8 cellular contexts compared by ENCODE assay signal in genomic region chr1:13749543-13750307, GRCh38. TPM values are rescaled to one million over a fixed set of nuclear protein-coding genes. Genes with fewer than 3 reads are reported as not detected.
A peak's percentile ranks its signal among the peaks of the same experiment; 100 is the strongest.
DNase-seq lines count a peak whose midpoint lies in the region; ATAC-seq, FAIRE-seq and TF ChIP-seq lines count a peak whose summit lies in the region.

No MANE protein-coding gene starts in this region.

- H3K9me3 ChIP-seq in H1 (ENCODE audit: insufficient read depth in 2 of 2, low read depth in 1 of 2, low read length in 1 of 2) (no peaks in the 10 kb centered on the region), stomach smooth muscle (ENCODE audit: control insufficient read depth in 2 of 2, low read length in 2 of 2) (no peaks in the 10 kb centered on the region)

- POLR2A ChIA-PET in H1 (lab: Charles Lee; ENCODE audit: partially characterized antibody): interaction anchor here (1.0 to 1.6 kb wide), 5 partner anchors 9 to 152 kb away, joined by 3 to 7 read pairs (median 4); no protein-coding TSS in a partner anchor

- H3K27ac ChIP-seq in H1 (ENCODE audit: low read depth, low read length) (no peak overlapping the region; the same call in 1 of the 2 replicates), stomach smooth muscle (ENCODE audit: low read length) (peak overlapping the region; percentile 67)

- H3K4me1 Mint-ChIP-seq in Calu3 (ENCODE audit: low read depth, unreplicated experiment): peaks cover 24% of the 10 kb centered on the region

- TF ChIP-seq RAD21 in Ishikawa (IDR thresholded peaks at IDR 0.05; ENCODE audit: low read depth) (no peak), H1 (IDR thresholded peaks at IDR 0.05 in 1 of 2, conservative IDR thresholded peaks at IDR 0.05 in 1 of 2; ENCODE audit: low read depth in 2 of 2, low read length in 2 of 2) (no peak)

- FAIRE-seq in H1 (lab: Jason Lieb, UNC): no peak

- 0 out of 2 replicates have a peak, but pooled peaks cover 6% of the 10 kb centered on the region for H3K23me2 ChIP-seq in H1 (ENCODE audit: low read depth, low read length)

- no peak overlapping the region for H2BK20ac ChIP-seq in H1 (ENCODE audit: low read length)

- peak overlapping the region; percentile 90 for H3K27ac Mint-ChIP-seq in Calu3 (ENCODE audit: unreplicated experiment)

- peak overlapping the region; percentile 79 for H3K4me3 Mint-ChIP-seq in Calu3 (ENCODE audit: low read depth, unreplicated experiment)

- no peak for TF ChIP-seq CTCF in Calu3 (IDR thresholded peaks at IDR 0.05; ENCODE audit: unreplicated experiment)
- no peak for TF ChIP-seq CTCF in H1 (IDR thresholded peaks at IDR 0.05; ENCODE audit: control extremely low read depth in 1 of 3, insufficient read depth in 1 of 3, low read depth in 1 of 3, low read length in 3 of 3)

- H3K36me3 ChIP-seq in H1 (ENCODE audit: control insufficient read depth in 2 of 4, insufficient read depth in 4 of 4, low read length in 3 of 4): no peaks in the 10 kb centered on the region
- H3K36me3 ChIP-seq in stomach smooth muscle (ENCODE audit: control insufficient read depth in 2 of 2, insufficient read depth in 2 of 2, low read length in 2 of 2): peaks cover 0 to 4% of the 10 kb centered on the region in 2 donors

- no peak overlapping the region for H4K5ac ChIP-seq in H1 (ENCODE audit: insufficient read length, low read depth, low read length)

- H4K91ac ChIP-seq in H1 (replicated peaks; ENCODE audit: insufficient read length, low read length): no peak overlapping the region

- H2BK120ac ChIP-seq in H1 (replicated peaks; ENCODE audit: low read depth, low read length): no peak overlapping the region

- no peak overlapping the region for H3K14ac ChIP-seq in H1 (ENCODE audit: insufficient read length)

- no peaks in the 10 kb centered on the region for H3K79me1 ChIP-seq in H1 (ENCODE audit: low read depth, low read length)

- H2BK15ac ChIP-seq in H1 (ENCODE audit: low read length): no peak overlapping the region

- H3K27me3 ChIP-seq in H1 (replicated peaks in 1 of 4; ENCODE audit: control insufficient read depth in 3 of 4, extremely low read depth in 1 of 4, insufficient read depth in 3 of 4, low read length in 3 of 4) (peaks cover 0 to 15% (median 5%) of the 10 kb centered on the region in 4 experiments; a peak in 4 of 7 replicates), stomach smooth muscle (ENCODE audit: control insufficient read depth in 1 of 2, insufficient read depth in 2 of 2, low read length in 2 of 2) (no peaks in the 10 kb centered on the region)

- peak overlapping the region in 3 of 4 experiments; percentile 47 to 91 (median 68); a peak in 5 of 7 replicates for H3K9ac ChIP-seq in H1 (replicated peaks in 1 of 4; ENCODE audit: extremely low read depth in 1 of 4, low read depth in 3 of 4, low read length in 3 of 4)
- H3K9ac ChIP-seq in stomach smooth muscle (ENCODE audit: low read length in 2 of 2): peak overlapping the region; percentile 79 to 91

- H4K20me1 ChIP-seq in H1 (replicated peaks in 1 of 2; ENCODE audit: control insufficient read depth in 1 of 2, insufficient read depth in 2 of 2, low read length in 2 of 2): peaks cover 13 to 14% of the 10 kb centered on the region in 2 experiments

- DNase-seq in Calu3 (peak; percentile 46), H1 (ENCODE audit: low read depth in 1 of 2, low spot score in 2 of 2) (peak in 1 of 2 experiments; percentile 71), mucosa of gallbladder (ENCODE audit: low spot score) (peak; percentile 47), NCI-H128 (lab: John Stamatoyannopoulos, UW; ENCODE audit: unreplicated experiment) (no peak)
- peak; percentile 26 for DNase-seq in activated CD4-positive, alpha-beta T cell treated with anti-CD3 and anti-CD28 coated beads for 1 hour

- TF ChIP-seq EP300 in Ishikawa (IDR thresholded peaks at IDR 0.05; ENCODE audit: borderline replicate concordance) (no peak), H1 (IDR thresholded peaks at IDR 0.05; ENCODE audit: borderline replicate concordance in 1 of 2, low read depth in 2 of 2, low read length in 2 of 2) (no peak)

- no peak overlapping the region for H2BK5ac ChIP-seq in H1 (ENCODE audit: low read depth, low read length)

- no peak overlapping the region for H3K18ac ChIP-seq in H1 (ENCODE audit: extremely low read depth, low read length)

- 0% methylated on average over 37 of the region's 81 CpGs; no CpG with 5 or more reads in 1 of the 2 experiments for WGBS in H1 (ENCODE audit: extremely low coverage in 1 of 2, insufficient coverage in 1 of 2, insufficient read length in 1 of 2, insufficient replicate concordance in 2 of 2, low coverage in 1 of 2, low lambda C conversion rate in 2 of 2, missing lambda C conversion rate in 1 of 2), 2 experiments

- no peak overlapping the region for H2AK5ac ChIP-seq in H1 (ENCODE audit: low read depth, low read length)

- H2AFZ ChIP-seq in H1 (ENCODE audit: low read length): no peak overlapping the region

- peaks cover 30% of the 10 kb centered on the region for H3K36me3 Mint-ChIP-seq in Calu3 (ENCODE audit: insufficient read depth, unreplicated experiment)

- no peaks in the 10 kb centered on the region for H3K9me3 Mint-ChIP-seq in Calu3 (ENCODE audit: low read depth, unreplicated experiment)

- peaks cover 3 to 24% of the 10 kb centered on the region in 2 experiments; a peak in 2 of 4 replicates for H3K79me2 ChIP-seq in H1 (ENCODE audit: control insufficient read depth in 1 of 2, insufficient read depth in 2 of 2, low read length in 2 of 2)

- CTCF ChIA-PET in Calu3 (lab: Charles Lee): interaction anchor here (1.6 kb wide), 1 partner anchor 8 kb away, joined by 4 read pairs; no protein-coding TSS in a partner anchor
- CTCF ChIA-PET in H1 (lab: Charles Lee; ENCODE audit: partially characterized antibody): interaction anchor here (0.9 to 1.7 kb wide), 4 partner anchors 11 to 86 kb away, joined by 3 to 6 read pairs (median 3); no protein-coding TSS in a partner anchor

- no peak overlapping the region for H3K4ac ChIP-seq in H1 (replicated peaks; ENCODE audit: insufficient read length, low read depth, low read length)

- H2BK12ac ChIP-seq in H1 (ENCODE audit: low read depth, low read length): no peak overlapping the region

- H3K4me1 ChIP-seq in H1 (replicated peaks in 1 of 4; ENCODE audit: control insufficient read depth in 3 of 4, insufficient read depth in 4 of 4, low read length in 3 of 4): peaks cover 0 to 6% (median 2%) of the 10 kb centered on the region in 4 experiments; a peak in 3 of 7 replicates
- peaks cover 20% of the 10 kb centered on the region for H3K4me1 ChIP-seq in stomach smooth muscle (ENCODE audit: control insufficient read depth, insufficient read depth, low read length)

- H3K56ac ChIP-seq in H1 (replicated peaks; ENCODE audit: insufficient read length, low read depth, low read length): no peak overlapping the region

- TF ChIP-seq POLR2A in H1 (IDR thresholded peaks at IDR 0.05; ENCODE audit: control extremely low read depth in 1 of 2, low read depth in 2 of 2, low read length in 2 of 2): no peak

- H3K23ac ChIP-seq in H1 (ENCODE audit: insufficient read length): no peak overlapping the region

- no TSS peak for BruUV-seq in Calu3 (replicated peaks; lab: Mats Ljungman, UMichigan)

- H3K27me3 Mint-ChIP-seq in Calu3 (ENCODE audit: unreplicated experiment): no peaks in the 10 kb centered on the region

- H4K8ac ChIP-seq in H1 (ENCODE audit: extremely low read depth, insufficient read depth, low read length): peak overlapping the region; percentile 4; the same call in 1 of the 2 replicates

- intact Hi-C loops in Calu3 (cut with micrococcal nuclease; ENCODE audit: unreplicated experiment): loop anchor here (5.0 kb wide), 1 partner anchor 47 kb away; the partner anchor contains the start of gene PRDM2

- H3K4me2 ChIP-seq in H1 (ENCODE audit: insufficient read depth in 1 of 2, low read depth in 2 of 2, low read length in 2 of 2): peak overlapping the region; percentile 41 to 81

- ATAC-seq in GM21528 (IDR thresholded peaks at IDR 0.05; ENCODE audit: low FRiP score, unreplicated experiment): peak; percentile 29

- H3K4me3 ChIP-seq in H1 (ENCODE audit: extremely low read depth in 1 of 4, insufficient read depth in 2 of 4, low read depth in 3 of 4, low read length in 4 of 4) (peak overlapping the region; percentile 66 to 87 (median 68)), stomach smooth muscle (ENCODE audit: low read length in 2 of 2) (peak overlapping the region; percentile 70 to 82)

TF ChIP-seq in Ishikawa, 13 proteins besides CTCF, POLR2A, EP300 and RAD21:
- TF ChIP-seq NFIC (IDR thresholded peaks at IDR 0.05) (no peak), TAF1 (IDR thresholded peaks at IDR 0.05; ENCODE audit: low read depth) (peak; percentile 9; the same call in 1 of the 2 replicates), EGR1 (IDR thresholded peaks at IDR 0.05) (no peak), ZBTB7A (IDR thresholded peaks at IDR 0.05; ENCODE audit: low read depth) (no peak), TCF12 (IDR thresholded peaks at IDR 0.05; ENCODE audit: low read depth) (no peak), YY1 (IDR thresholded peaks at IDR 0.05; ENCODE audit: low read depth) (no peak)

TF ChIP-seq in H1, 55 proteins besides CTCF, POLR2A, EP300 and RAD21 (continues in another document):
- TF ChIP-seq BACH1 (IDR thresholded peaks at IDR 0.05; ENCODE audit: low read length) (peak; percentile 17; the same call in 1 of the 2 replicates), SP4 (IDR thresholded peaks at IDR 0.05; ENCODE audit: low read length) (no peak), TAF1 (IDR thresholded peaks at IDR 0.05; ENCODE audit: low read depth, low read length) (0 out of 2 replicates have a peak, but pooled peaks have one; percentile 9), JUN (IDR thresholded peaks at IDR 0.05; ENCODE audit: low read depth, low read length) (no peak), KDM5A (IDR thresholded peaks at IDR 0.05; ENCODE audit: low read length) (no peak), ASH2L (IDR thresholded peaks at IDR 0.05; ENCODE audit: low read length) (peak; percentile 28), EGR1 (IDR thresholded peaks at IDR 0.05; ENCODE audit: borderline replicate concordance, low read depth, low read length) (no peak), ZNF274 (IDR thresholded peaks at IDR 0.05; ENCODE audit: borderline replicate concordance, extremely low read depth, low read length) (no peak), KDM4A (IDR thresholded peaks at IDR 0.05; ENCODE audit: low read depth, low read length, severe bottlenecking) (peak; percentile 58), HDAC2 (IDR thresholded peaks at IDR 0.05; ENCODE audit: borderline replicate concordance in 1 of 2, low read depth in 2 of 2, low read length in 2 of 2) (no peak)

RNA-seq across cellular contexts. Expression of gene PRDM2, which starts 49.7 kb away (rescaled TPM):
- 26.9 and 29.9 TPM in 2 replicates for total RNA-seq in Calu3 (2022)
- 20.2 and 21.2 TPM in 2 replicates for total RNA-seq in H1 (2021; fragmentation: NEBNext Ultra II Directional; extraction: Animal tissue kit (Norgen Biotek cat#: 25700))
- polyA plus RNA-seq in H1 (2011; rRNA removed): 5.1 and 5.8 TPM in 2 replicates
- 6.6 TPM for polyA plus RNA-seq in H1 (2011; cell fraction: cytosol; rRNA removed)
- 7.7 TPM for polyA plus RNA-seq in H1 (2011; cell fraction: nucleus; rRNA removed)
- polyA plus RNA-seq in H1 (2012, experiment 1 of 2): 8.2 to 11.1 TPM (median 10.0 TPM) in 4 replicates
- polyA plus RNA-seq in H1 (2012, experiment 2 of 2): 1.4 TPM
- 14.0 TPM for polyA plus RNA-seq in H1 (2013, experiment 1 of 2)
- 12.8 TPM for polyA plus RNA-seq in H1 (2013, experiment 2 of 2)
- 10.3 and 10.8 TPM in 2 replicates for polyA minus RNA-seq in H1 (2011; rRNA and poly(A)+ RNA removed)
- polyA minus RNA-seq in H1 (2011; cell fraction: cytosol; rRNA and poly(A)+ RNA removed): 7.1 TPM
- polyA minus RNA-seq in H1 (2011; cell fraction: nucleus; rRNA and poly(A)+ RNA removed): 27.3 TPM
- 33.5 TPM for total RNA-seq in mucosa of gallbladder
